In the genomic region with DNA sequence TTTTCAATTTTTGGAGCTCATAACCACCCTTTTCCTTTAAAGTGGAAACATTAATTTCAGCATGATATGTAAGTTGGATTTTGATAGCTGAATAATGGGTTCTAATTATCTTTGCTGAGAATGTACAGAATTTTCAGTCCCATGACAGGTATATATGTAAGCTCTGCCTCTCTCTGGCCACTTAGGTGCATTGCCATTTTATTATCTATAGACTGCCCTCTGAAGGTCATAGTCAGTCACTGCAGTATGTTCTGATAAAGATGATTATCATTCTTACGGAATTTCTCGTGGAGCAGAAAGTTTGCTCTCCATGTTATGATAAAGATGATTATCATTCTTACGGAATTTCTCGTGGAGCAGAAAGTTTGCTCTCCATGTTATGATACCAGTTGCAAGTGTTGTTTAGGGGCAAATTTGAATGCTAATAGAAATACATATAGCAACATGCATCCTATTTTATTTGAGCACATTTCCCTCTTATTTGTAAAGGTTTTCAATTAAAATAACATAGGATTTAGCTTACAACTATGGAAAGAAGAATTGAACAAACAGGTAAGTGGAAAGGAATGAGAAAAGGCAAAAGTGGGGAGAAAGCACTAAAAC, we compare ENCODE assay signal across 1 cellular context.
TF ChIP-seq lines count a peak whose summit lies in the region.

No MANE protein-coding gene starts in this region.

TF ChIP-seq in endothelial cell of umbilical vein, 7 proteins besides CTCF, POLR2A, EP300 and RAD21:
- TF ChIP-seq MAX (IDR thresholded peaks at IDR 0.05; ENCODE audit: insufficient read depth, insufficient read length) (no peak), GATA2 (IDR thresholded peaks at IDR 0.05; ENCODE audit: insufficient read depth, insufficient read length, low read depth, low read length) (peak; percentile 37)
